Comparison of ENCODE assay signal across 8 cellular contexts in genomic region chr1:10378071-10378841, GRCh38. TPM values are rescaled to one million over a fixed set of nuclear protein-coding genes. Genes with fewer than 3 reads are reported as not detected.
A peak's percentile ranks its signal among the peaks of the same experiment; 100 is the strongest.
DNase-seq lines count a peak whose midpoint lies in the region; ATAC-seq and TF ChIP-seq lines count a peak whose summit lies in the region.

No MANE protein-coding gene starts in this region.

- H3K36me3 ChIP-seq in left ventricle myocardium inferior: peaks cover 37% of the 10 kb centered on the region
- peaks cover 0 to 91% (median 28%) of the 10 kb centered on the region in 6 donors for H3K36me3 ChIP-seq in spleen

- no peak for TF ChIP-seq POLR2A in spleen (IDR thresholded peaks at IDR 0.05)

- POLR2A ChIA-PET in activated CD4-positive, alpha-beta memory T cell treated with anti-CD3 and anti-CD28 coated beads, Interleukin-2, amount 10 ng/mL, durations not matched to agents 7 days and 5 days (lab: Charles Lee): no interaction called here

- peak overlapping the region; percentile 71 for H3K27ac ChIP-seq in HL-60 (replicated peaks)
- H3K27ac ChIP-seq in VCaP: peak overlapping the region; percentile 57
- H3K27ac ChIP-seq in left ventricle myocardium inferior (replicated peaks): peak overlapping the region; percentile 59
- H3K27ac ChIP-seq in spleen: peak overlapping the region in 7 of 8 donors; percentile 68 to 84 (median 81)

- no peaks in the 10 kb centered on the region for H3K27me3 Mint-ChIP-seq in activated CD4-positive, alpha-beta memory T cell treated with anti-CD3 and anti-CD28 coated beads, Interleukin-2, amount 10 ng/mL, durations not matched to agents 7 days and 5 days

- no peaks in the 10 kb centered on the region for H3K9me3 Mint-ChIP-seq in activated CD4-positive, alpha-beta memory T cell treated with anti-CD3 and anti-CD28 coated beads, Interleukin-2, amount 10 ng/mL, durations not matched to agents 7 days and 5 days

- peaks cover 22% of the 10 kb centered on the region for H3K36me3 Mint-ChIP-seq in activated CD4-positive, alpha-beta memory T cell treated with anti-CD3 and anti-CD28 coated beads, Interleukin-2, amount 10 ng/mL, durations not matched to agents 7 days and 5 days (ENCODE audit: low read depth)

- H3K4me1 Mint-ChIP-seq in activated CD4-positive, alpha-beta memory T cell treated with anti-CD3 and anti-CD28 coated beads, Interleukin-2, amount 10 ng/mL, durations not matched to agents 7 days and 5 days: no peaks in the 10 kb centered on the region

- H3K4me3 ChIP-seq in HL-60 (replicated peaks; ENCODE audit: insufficient read depth, low read length) (no peak overlapping the region), left ventricle myocardium inferior (no peak overlapping the region), spleen (peak overlapping the region in 1 of 8 donors; percentile 14)

- DNase-seq in HL-60 (ENCODE audit: low read depth in 1 of 2, low spot score in 1 of 2) (peak; percentile 91 to 97), left ventricle myocardium inferior (peak; percentile 32), spleen (peak; percentile 88), activated gamma-delta T cell treated with Interleukin-2 at 50 U/mL for 16 hours (no peak), NCI-H2029 (lab: John Stamatoyannopoulos, UW) (no peak)
- DNase-seq in activated CD4-positive, alpha-beta memory T cell treated with anti-CD3 and anti-CD28 coated beads, Interleukin-2, amount 10 ng/mL, durations not matched to agents 7 days and 5 days: no peak

- 45 to 79% (median 61%) methylated on average over 15 of the region's 15 CpGs for WGBS in spleen, 5 donors

- H3K9me3 ChIP-seq in left ventricle myocardium inferior (replicated peaks): no peaks in the 10 kb centered on the region
- H3K9me3 ChIP-seq in spleen: no peaks in the 10 kb centered on the region

- ATAC-seq in GM19324 (IDR thresholded peaks at IDR 0.05; ENCODE audit: low FRiP score, unreplicated experiment): no peak

- intact Hi-C loops in left ventricle myocardium inferior (cut with micrococcal nuclease): loop anchor here (5.0 kb wide), 1 partner anchor 49 kb away; no protein-coding TSS in a partner anchor
- intact Hi-C loops in spleen (cut with DNase I; ENCODE audit: low total_unique reads): loop anchor here (5.0 kb wide), 1 partner anchor 49 kb away; no protein-coding TSS in a partner anchor

- peaks cover 10% of the 10 kb centered on the region for H3K4me1 ChIP-seq in left ventricle myocardium inferior
- H3K4me1 ChIP-seq in spleen: peaks cover 0 to 31% (median 15%) of the 10 kb centered on the region in 6 donors

- H3K27me3 ChIP-seq in HL-60 (ENCODE audit: insufficient read depth, poor library complexity, severe bottlenecking) (no peaks in the 10 kb centered on the region), left ventricle myocardium inferior (ENCODE audit: low read depth) (no peaks in the 10 kb centered on the region), spleen (replicated peaks in 1 of 7) (no peaks in the 10 kb centered on the region)

- H3K4me3 Mint-ChIP-seq in activated CD4-positive, alpha-beta memory T cell treated with anti-CD3 and anti-CD28 coated beads, Interleukin-2, amount 10 ng/mL, durations not matched to agents 7 days and 5 days: no peak overlapping the region

- no peak overlapping the region for H3K27ac Mint-ChIP-seq in activated CD4-positive, alpha-beta memory T cell treated with anti-CD3 and anti-CD28 coated beads, Interleukin-2, amount 10 ng/mL, durations not matched to agents 7 days and 5 days

- TF ChIP-seq CTCF in HL-60 (IDR thresholded peaks at IDR 0.05; ENCODE audit: insufficient read depth, low read length) (no peak), VCaP (conservative IDR thresholded peaks at IDR 0.05) (no peak), left ventricle myocardium inferior (IDR thresholded peaks at IDR 0.05; ENCODE audit: borderline replicate concordance) (no peak), spleen (IDR thresholded peaks at IDR 0.05 in 8 of 11, conservative IDR thresholded peaks at IDR 0.05 in 3 of 11) (no peak)

- CTCF ChIA-PET in activated CD4-positive, alpha-beta memory T cell treated with anti-CD3 and anti-CD28 coated beads, Interleukin-2, amount 10 ng/mL, durations not matched to agents 7 days and 5 days (lab: Charles Lee): interaction anchor here (0.6 to 2.6 kb wide), 7 partner anchors 9 to 1046 kb away, joined by 3 to 8 read pairs (median 4); no protein-coding TSS in a partner anchor

RNA-seq across cellular contexts. Expression of gene PGD, which starts 20.6 kb away (rescaled TPM):
- total RNA-seq in left ventricle myocardium inferior: 34.2 TPM
- 100 to 1,000 TPM; 105 to 381 (median 142) TPM for total RNA-seq in spleen
- 10 to 100 TPM; 40.8 to 72.9 (median 46.6) TPM for polyA plus RNA-seq in spleen
- total RNA-seq in activated CD4-positive, alpha-beta memory T cell treated with anti-CD3 and anti-CD28 coated beads, Interleukin-2, amount 10 ng/mL, durations not matched to agents 7 days and 5 days: 10 to 100 TPM; 80.8 to 84.3 TPM

RNA-seq across cellular contexts. Expression of gene CENPS, which starts 52.0 kb away (rescaled TPM):
- total RNA-seq in left ventricle myocardium inferior: 6.1 TPM
- total RNA-seq in spleen: 1 to 10 TPM; 2.1 to 9.6 (median 6.2) TPM
- 10 to 100 TPM in 2 of 3 donors, 1 to 10 TPM in 1; 9.3 to 13.5 (median 13.0) TPM for polyA plus RNA-seq in spleen
- total RNA-seq in activated CD4-positive, alpha-beta memory T cell treated with anti-CD3 and anti-CD28 coated beads, Interleukin-2, amount 10 ng/mL, durations not matched to agents 7 days and 5 days: 10 to 100 TPM; 13.5 to 15.2 TPM

Comparison
In these comparisons a context has a peak if more than half of its experiments do, and no peak if none do; other contexts are left out.
1. DNase-seq: peak in HL-60 (2 of 2), left ventricle myocardium inferior (single experiment) and spleen (single experiment); none in activated gamma-delta T cell treated with Interleukin-2 at 50 U/mL for 16 hours (single experiment), activated CD4-positive, alpha-beta memory T cell treated with anti-CD3 and anti-CD28 coated beads, Interleukin-2, amount 10 ng/mL, durations not matched to agents 7 days and 5 days (single experiment) and NCI-H2029 (single experiment).
2. Peak in every context shown above with its lines, with median percentiles within 50 percentile points of each other: H3K27ac ChIP-seq.